In the genomic region with DNA sequence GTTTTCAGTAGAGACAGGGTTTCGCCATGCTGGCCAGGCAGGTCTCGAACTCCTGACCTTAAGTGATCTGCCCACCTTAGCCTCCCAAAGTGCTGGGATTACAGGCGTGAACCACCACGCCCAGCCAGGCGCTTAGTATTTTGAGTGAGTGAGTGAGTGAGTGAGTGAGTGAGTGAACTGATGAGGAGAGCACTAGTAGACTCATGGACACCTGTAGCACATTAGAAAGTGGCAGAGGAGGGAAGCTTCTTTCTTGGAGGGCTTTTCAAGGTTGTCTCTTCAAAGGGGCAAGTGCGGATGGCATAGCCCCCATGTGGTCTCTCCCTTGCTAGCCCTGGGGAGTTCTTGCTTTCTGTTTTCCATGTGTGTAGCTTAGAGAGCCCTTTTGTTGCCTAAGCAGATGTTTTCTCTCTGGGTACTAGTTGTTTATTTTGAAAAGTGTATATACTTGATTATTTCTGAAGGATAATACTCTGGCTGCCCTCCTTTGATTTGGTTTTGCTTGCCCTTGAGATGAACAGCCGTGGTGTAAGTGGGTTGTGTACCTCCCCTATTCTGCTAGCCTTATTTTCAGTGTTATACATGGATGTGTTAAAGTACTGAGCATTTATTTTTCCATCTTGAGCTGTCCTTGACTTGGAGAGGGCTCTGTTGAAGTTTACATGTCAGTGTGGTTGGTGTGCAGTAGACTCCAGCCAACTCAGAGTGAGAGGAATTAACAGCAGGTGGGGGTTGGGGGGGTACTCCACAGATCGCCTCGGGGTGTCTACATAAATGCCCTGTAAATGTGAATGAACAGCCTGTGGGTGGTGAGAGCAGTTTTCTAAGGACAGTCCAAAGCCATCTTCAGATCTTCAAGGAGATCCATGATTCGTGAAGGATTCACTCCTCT, we compare ENCODE assay signal across 15 cellular contexts. TPM values are rescaled to one million over a fixed set of nuclear protein-coding genes. Genes with fewer than 3 reads are reported as not detected.
A peak's percentile ranks its signal among the peaks of the same experiment; 100 is the strongest.
DNase-seq lines count a peak whose midpoint lies in the region; ATAC-seq and TF ChIP-seq lines count a peak whose summit lies in the region.
"Had no signal": no experiment of that assay in that cellular context is flagged by ENCODE, and none has a peak within 500 bp of the region (broad histone marks: within the 10 kb centered on the region; RNA-seq: fewer than 3 reads in every experiment).

No MANE protein-coding gene starts in this region.

- H3K27me3 ChIP-seq in heart left ventricle (no peaks in the 10 kb centered on the region), heart right ventricle (no peaks in the 10 kb centered on the region)

- H3K9me3 ChIP-seq in heart left ventricle (no peaks in the 10 kb centered on the region), heart right ventricle (no peaks in the 10 kb centered on the region)
- H3K9me3 ChIP-seq: prostate gland had no signal

- intact Hi-C loops in heart left ventricle (cut with DNase I) (loop anchor here in 1 of 10 donors (5.0 kb wide), 1 partner anchor 32 kb away; no protein-coding TSS in a partner anchor), heart right ventricle (cut with DNase I) (loop anchor here in 2 of 10 donors (10.0 kb wide), 2 partner anchors 55 to 65 kb away; no protein-coding TSS in a partner anchor)
- intact Hi-C loops in activated CD8-positive, alpha-beta T cell treated with anti-CD3 and anti-CD28 coated beads for 36 hours (cut with micrococcal nuclease), result no loop called here

- DNase-seq in heart left ventricle (no peak), heart right ventricle (no peak), memory B cell (ENCODE audit: low spot score in 2 of 2) (no peak), NCI-H748 (lab: John Stamatoyannopoulos, UW; ENCODE audit: unreplicated experiment) (no peak)
- DNase-seq in activated CD8-positive, alpha-beta T cell treated with anti-CD3 and anti-CD28 coated beads for 36 hours, result no peak
- no peak for DNase-seq in stimulated activated naive CD8-positive, alpha-beta T cell treated with anti-CD3 and anti-CD28 coated beads, Interleukin-15, amount 100 ng/mL, for 72 hours
- DNase-seq: hypothalamus; mammary epithelial cell; NCI-H2107; OCI-M1; stimulated activated CD4-positive, alpha-beta T cell treated with anti-CD3 and anti-CD28 coated beads, Interleukin-4, amount 100 ng/mL, for 1 hour had no signal

- H3K9me3 Mint-ChIP-seq in activated CD8-positive, alpha-beta T cell treated with anti-CD3 and anti-CD28 coated beads for 36 hours, result no peaks in the 10 kb centered on the region
- no peaks in the 10 kb centered on the region for H3K9me3 Mint-ChIP-seq in memory B cell
- no peaks in the 10 kb centered on the region for H3K9me3 Mint-ChIP-seq in stimulated activated naive CD8-positive, alpha-beta T cell treated with anti-CD3 and anti-CD28 coated beads, Interleukin-15, amount 100 ng/mL, for 72 hours

- H3K4me3 ChIP-seq in heart left ventricle, result no peak overlapping the region
- H3K4me3 ChIP-seq in heart right ventricle, result no peak overlapping the region
- H3K4me3 ChIP-seq: prostate gland had no signal

- no peak for TF ChIP-seq POLR2A in heart left ventricle (IDR thresholded peaks at IDR 0.05)

- H3K4me3 Mint-ChIP-seq in activated CD8-positive, alpha-beta T cell treated with anti-CD3 and anti-CD28 coated beads for 36 hours, result no peak overlapping the region
- no peak overlapping the region for H3K4me3 Mint-ChIP-seq in memory B cell
- no peak overlapping the region for H3K4me3 Mint-ChIP-seq in stimulated activated naive CD8-positive, alpha-beta T cell treated with anti-CD3 and anti-CD28 coated beads, Interleukin-15, amount 100 ng/mL, for 72 hours

- H3K27me3 Mint-ChIP-seq in activated CD8-positive, alpha-beta T cell treated with anti-CD3 and anti-CD28 coated beads for 36 hours, result no peaks in the 10 kb centered on the region
- no peaks in the 10 kb centered on the region for H3K27me3 Mint-ChIP-seq in memory B cell
- no peaks in the 10 kb centered on the region for H3K27me3 Mint-ChIP-seq in stimulated activated naive CD8-positive, alpha-beta T cell treated with anti-CD3 and anti-CD28 coated beads, Interleukin-15, amount 100 ng/mL, for 72 hours

- no peak overlapping the region for H3K27ac ChIP-seq in heart left ventricle
- H3K27ac ChIP-seq in heart right ventricle, result peak overlapping the region in 2 of 10 donors; percentile 30 to 48
- H3K27ac ChIP-seq: C4-2B, prostate gland had no signal

- H3K27ac Mint-ChIP-seq in activated CD8-positive, alpha-beta T cell treated with anti-CD3 and anti-CD28 coated beads for 36 hours, result peak overlapping the region; percentile 55
- peak overlapping the region; percentile 67 for H3K27ac Mint-ChIP-seq in memory B cell
- H3K27ac Mint-ChIP-seq in stimulated activated naive CD8-positive, alpha-beta T cell treated with anti-CD3 and anti-CD28 coated beads, Interleukin-15, amount 100 ng/mL, for 72 hours, result peak overlapping the region; percentile 27 to 80

- H3K36me3 Mint-ChIP-seq in activated CD8-positive, alpha-beta T cell treated with anti-CD3 and anti-CD28 coated beads for 36 hours (ENCODE audit: low read depth), result peaks cover 44% of the 10 kb centered on the region
- H3K36me3 Mint-ChIP-seq in memory B cell, result peaks cover 19% of the 10 kb centered on the region

- CTCF ChIA-PET in activated CD8-positive, alpha-beta T cell treated with anti-CD3 and anti-CD28 coated beads for 36 hours (lab: Charles Lee), result interaction anchor here (1.1 to 1.6 kb wide), 2 partner anchors 9 to 11 kb away, joined by 3 to 4 read pairs; no protein-coding TSS in a partner anchor

- POLR2A ChIA-PET in activated CD8-positive, alpha-beta T cell treated with anti-CD3 and anti-CD28 coated beads for 36 hours (lab: Charles Lee), result interaction anchor here (0.7 to 2.9 kb wide), 4 partner anchors 10 to 33 kb away, joined by 3 to 9 read pairs (median 4); no protein-coding TSS in a partner anchor

- WGBS in heart left ventricle, 4 donors, result 74 to 79% (median 75%) methylated on average over 9 to 10 of the region's 10 CpGs
- 75 to 77% methylated on average over 10 of the region's 10 CpGs for WGBS in heart right ventricle, 2 donors

- peaks cover 40% of the 10 kb centered on the region for H3K4me1 Mint-ChIP-seq in activated CD8-positive, alpha-beta T cell treated with anti-CD3 and anti-CD28 coated beads for 36 hours (ENCODE audit: low read depth)
- peaks cover 31% of the 10 kb centered on the region for H3K4me1 Mint-ChIP-seq in memory B cell
- peaks cover 57% of the 10 kb centered on the region for H3K4me1 Mint-ChIP-seq in stimulated activated naive CD8-positive, alpha-beta T cell treated with anti-CD3 and anti-CD28 coated beads, Interleukin-15, amount 100 ng/mL, for 72 hours

- H3K36me3 ChIP-seq in heart left ventricle, result peaks cover 0 to 41% (median 27%) of the 10 kb centered on the region in 9 donors
- H3K36me3 ChIP-seq in heart right ventricle, result peaks cover 0 to 48% (median 12%) of the 10 kb centered on the region in 9 donors
- H3K36me3 ChIP-seq: prostate gland had no signal

- TF ChIP-seq CTCF in heart left ventricle (IDR thresholded peaks at IDR 0.05) (no peak), heart right ventricle (IDR thresholded peaks at IDR 0.05) (no peak)
- TF ChIP-seq CTCF in activated CD8-positive, alpha-beta T cell treated with anti-CD3 and anti-CD28 coated beads for 36 hours (IDR thresholded peaks at IDR 0.05), result no peak

- peak in 3 of 4 donors; percentile 20 to 31 (median 29) for ATAC-seq in heart left ventricle
- no peak for ATAC-seq in heart right ventricle
- ATAC-seq in activated CD8-positive, alpha-beta T cell treated with anti-CD3 and anti-CD28 coated beads for 36 hours, result no peak
- no peak for ATAC-seq in memory B cell (ENCODE audit: low read depth)
- no peak for ATAC-seq in stimulated activated naive CD8-positive, alpha-beta T cell treated with anti-CD3 and anti-CD28 coated beads, Interleukin-15, amount 100 ng/mL, for 72 hours
- ATAC-seq in HG03342 (IDR thresholded peaks at IDR 0.05; ENCODE audit: unreplicated experiment), result no peak
- no peak for ATAC-seq in GM19467 (IDR thresholded peaks at IDR 0.05; ENCODE audit: unreplicated experiment)

- peaks cover 0 to 57% (median 37%) of the 10 kb centered on the region in 12 donors for H3K4me1 ChIP-seq in heart left ventricle
- peaks cover 5 to 61% (median 35%) of the 10 kb centered on the region in 9 donors for H3K4me1 ChIP-seq in heart right ventricle

RNA-seq across cellular contexts. Expression of a gene that starts 35.5 kb away (rescaled TPM):
- total RNA-seq in heart left ventricle, result 100 to 1,000 TPM in 8 of 9 donors, 10 to 100 TPM in 1; 88.2 to 193 (median 126) TPM
- polyA plus RNA-seq in heart left ventricle, result 10 to 100 TPM; 59.9 to 71.2 TPM
- total RNA-seq in heart right ventricle, result 100 to 1,000 TPM; 107 to 153 (median 132) TPM
- 10 to 100 TPM; 26.4 to 77.1 TPM for polyA plus RNA-seq in heart right ventricle
- total RNA-seq in activated CD8-positive, alpha-beta T cell treated with anti-CD3 and anti-CD28 coated beads for 36 hours, result 100 to 1,000 TPM; 134 to 141 TPM

Comparison
In these comparisons a context has a peak if more than half of its experiments do, and no peak if none do; other contexts are left out.
1. ATAC-seq: peak in heart left ventricle (3 of 4); none in heart right ventricle (0 of 8), activated CD8-positive, alpha-beta T cell treated with anti-CD3 and anti-CD28 coated beads for 36 hours (single experiment), memory B cell (single experiment), stimulated activated naive CD8-positive, alpha-beta T cell treated with anti-CD3 and anti-CD28 coated beads, Interleukin-15, amount 100 ng/mL, for 72 hours (single experiment), HG03342 (single experiment) and GM19467 (single experiment).
2. Peak in every context shown above with its lines, with median percentiles within 50 percentile points of each other: H3K27ac Mint-ChIP-seq.